In the genomic region with DNA sequence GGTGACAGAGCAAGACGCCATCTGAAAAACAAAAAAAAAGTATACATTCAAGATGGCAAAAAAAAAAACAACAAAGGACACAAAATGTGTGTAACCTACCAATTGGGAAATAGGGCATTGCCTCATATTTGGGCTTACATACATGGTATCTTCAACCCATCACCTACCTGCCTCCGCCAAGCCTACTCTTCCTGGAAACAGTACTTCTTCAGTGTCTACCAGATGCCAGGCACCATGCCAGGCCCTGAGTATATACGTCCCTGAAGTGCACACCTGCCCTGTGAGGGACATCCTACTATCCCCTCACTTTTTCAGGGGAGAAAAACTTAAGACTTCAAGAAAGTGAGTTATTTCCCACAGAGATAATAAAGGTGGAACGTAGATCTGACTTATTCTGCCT, we compare ENCODE assay signal across 13 cellular contexts.
DNase-seq lines count a peak whose midpoint lies in the region; ATAC-seq lines count a peak whose summit lies in the region.
"Had no signal": no experiment of that assay in that cellular context is flagged by ENCODE, and none has a peak within 500 bp of the region (broad histone marks: within the 10 kb centered on the region; RNA-seq: fewer than 3 reads in every experiment).

No MANE protein-coding gene starts in this region.

- no peaks in the 10 kb centered on the region for H3K9me3 Mint-ChIP-seq in T-helper 2 cell treated with Interferon-gamma antibody and Interleukin-4, amounts not matched to agents 5 μg/mL and 100 μg/mL, for 36 hours
- H3K9me3 Mint-ChIP-seq in stimulated activated naive B cell treated with anti-CD40 and anti-IgM and Interleukin-4, amounts not matched to agents 10 μg/mL and 1 μg/mL and 100 μg/mL, for 72 hours: no peaks in the 10 kb centered on the region

- peaks cover 15% of the 10 kb centered on the region for H3K36me3 Mint-ChIP-seq in T-helper 2 cell treated with Interferon-gamma antibody and Interleukin-4, amounts not matched to agents 5 μg/mL and 100 μg/mL, for 36 hours (ENCODE audit: low read depth)
- H3K36me3 Mint-ChIP-seq in stimulated activated naive B cell treated with anti-CD40 and anti-IgM and Interleukin-4, amounts not matched to agents 10 μg/mL and 1 μg/mL and 100 μg/mL, for 72 hours: no peaks in the 10 kb centered on the region

- no peak overlapping the region for H3K4me3 Mint-ChIP-seq in T-helper 2 cell treated with Interferon-gamma antibody and Interleukin-4, amounts not matched to agents 5 μg/mL and 100 μg/mL, for 36 hours
- no peak overlapping the region for H3K4me3 Mint-ChIP-seq in stimulated activated naive B cell treated with anti-CD40 and anti-IgM and Interleukin-4, amounts not matched to agents 10 μg/mL and 1 μg/mL and 100 μg/mL, for 72 hours

- no peak for ATAC-seq in left lobe of liver
- ATAC-seq in stimulated activated naive B cell treated with anti-CD40 and anti-IgM and Interleukin-4, amounts not matched to agents 10 μg/mL and 1 μg/mL and 100 μg/mL, for 72 hours (replicated peaks): no peak
- no peak for ATAC-seq in HG02763 (IDR thresholded peaks at IDR 0.05; ENCODE audit: unreplicated experiment)
- no peak for ATAC-seq in GM18511 (IDR thresholded peaks at IDR 0.05; ENCODE audit: unreplicated experiment)

- H3K4me1 Mint-ChIP-seq in T-helper 2 cell treated with Interferon-gamma antibody and Interleukin-4, amounts not matched to agents 5 μg/mL and 100 μg/mL, for 36 hours (ENCODE audit: low read depth): peaks cover 63% of the 10 kb centered on the region
- peaks cover 44 to 61% of the 10 kb centered on the region in 2 donors for H3K4me1 Mint-ChIP-seq in stimulated activated naive B cell treated with anti-CD40 and anti-IgM and Interleukin-4, amounts not matched to agents 10 μg/mL and 1 μg/mL and 100 μg/mL, for 72 hours

- H3K27me3 Mint-ChIP-seq in T-helper 2 cell treated with Interferon-gamma antibody and Interleukin-4, amounts not matched to agents 5 μg/mL and 100 μg/mL, for 36 hours (ENCODE audit: low read depth): no peaks in the 10 kb centered on the region
- no peaks in the 10 kb centered on the region for H3K27me3 Mint-ChIP-seq in stimulated activated naive B cell treated with anti-CD40 and anti-IgM and Interleukin-4, amounts not matched to agents 10 μg/mL and 1 μg/mL and 100 μg/mL, for 72 hours

- DNase-seq in T-helper 2 cell treated with Interferon-gamma antibody and Interleukin-4, amounts not matched to agents 5 μg/mL and 100 μg/mL, for 36 hours (ENCODE audit: low spot score): no peak
- DNase-seq in T-helper 2 cell: no peak
- DNase-seq in NCI-H510A treated with DMSO at 0.1 percent for 48 hours (lab: John Stamatoyannopoulos, UW): peak; percentile 69
- DNase-seq in left lobe of liver (ENCODE audit: low spot score): peak; percentile 56
- DNase-seq in stimulated activated naive B cell treated with anti-CD40 and anti-IgM and Interleukin-4, amounts not matched to agents 10 μg/mL and 1 μg/mL and 100 μg/mL, for 72 hours: no peak
- no peak for DNase-seq in NK-92 (lab: John Stamatoyannopoulos, UW; ENCODE audit: unreplicated experiment)
- DNase-seq: effector CD8-positive, alpha-beta T cell; KBM-7; NCI-H526; SK-N-SH; small intestine had no signal

- H3K27ac Mint-ChIP-seq in T-helper 2 cell treated with Interferon-gamma antibody and Interleukin-4, amounts not matched to agents 5 μg/mL and 100 μg/mL, for 36 hours: peak overlapping the region; percentile 60
- peak overlapping the region; percentile 47 for H3K27ac Mint-ChIP-seq in stimulated activated naive B cell treated with anti-CD40 and anti-IgM and Interleukin-4, amounts not matched to agents 10 μg/mL and 1 μg/mL and 100 μg/mL, for 72 hours

Comparison
In these comparisons a context has a peak if more than half of its experiments do, and no peak if none do; other contexts are left out.
1. DNase-seq: peak in NCI-H510A treated with DMSO at 0.1 percent for 48 hours (single experiment) and left lobe of liver (single experiment); none in T-helper 2 cell treated with Interferon-gamma antibody and Interleukin-4, amounts not matched to agents 5 μg/mL and 100 μg/mL, for 36 hours (single experiment), T-helper 2 cell (0 of 5), stimulated activated naive B cell treated with anti-CD40 and anti-IgM and Interleukin-4, amounts not matched to agents 10 μg/mL and 1 μg/mL and 100 μg/mL, for 72 hours (single experiment) and NK-92 (single experiment).